ENCODE assay signal across 28 cellular contexts in genomic region chr16:50363656-50364055, GRCh38.
"Had no signal": no experiment of that assay in that cellular context is flagged by ENCODE, and none has a peak within 500 bp of the region (broad histone marks: within the 10 kb centered on the region; RNA-seq: fewer than 3 reads in every experiment).

No MANE protein-coding gene starts in this region.

- H3K4me3 Mint-ChIP-seq: activated CD4-positive, alpha-beta memory T cell treated with anti-CD3 and anti-CD28 coated beads, Interleukin-2, amount 10 ng/mL, durations not matched to agents 7 days and 5 days; activated CD4-positive, alpha-beta T cell treated with anti-CD3 and anti-CD28 coated beads for 36 hours; activated CD4-positive, alpha-beta T cell treated with anti-CD3 and anti-CD28 coated beads, Interleukin-2, amount 10 ng/mL, durations not matched to agents 24 days and 14 days; activated CD8-positive, alpha-beta memory T cell treated with anti-CD3 and anti-CD28 coated beads, Interleukin-2, amount 10 ng/mL, durations not matched to agents 7 days and 5 days; activated naive CD4-positive, alpha-beta T cell treated with anti-CD3 and anti-CD28 coated beads for 36 hours; activated naive CD8-positive, alpha-beta T cell; central memory CD8-positive, alpha-beta T cell; dendritic cell treated with granulocyte-macrophage colony-stimulating factor and Interleukin-4, amounts not matched to agents 40 ng/mL and 50 ng/mL, for 4 days; endodermal cell had no signal

- H3K27me3 ChIP-seq: brain microvascular endothelial cell, dorsolateral prefrontal cortex had no signal

- H3K27ac ChIP-seq: brain microvascular endothelial cell, coronary artery, dorsolateral prefrontal cortex had no signal

- H3K9me3 Mint-ChIP-seq: activated CD4-positive, alpha-beta memory T cell treated with anti-CD3 and anti-CD28 coated beads, Interleukin-2, amount 10 ng/mL, durations not matched to agents 7 days and 5 days; activated CD4-positive, alpha-beta T cell treated with anti-CD3 and anti-CD28 coated beads, Interleukin-2, amount 10 ng/mL, durations not matched to agents 24 days and 14 days; activated naive CD4-positive, alpha-beta T cell treated with anti-CD3 and anti-CD28 coated beads for 36 hours; activated T-helper 2 cell treated with anti-CD3 and anti-CD28 coated beads, Interferon-gamma antibody, Interleukin-2, Interleukin-4, amounts not matched to agents 10 μg/mL and 5 μg/mL and 100 μg/mL, durations not matched to agents 14 hours and 24 hours and 36 hours; central memory CD8-positive, alpha-beta T cell; dendritic cell treated with granulocyte-macrophage colony-stimulating factor and Interleukin-4, amounts not matched to agents 40 ng/mL and 50 ng/mL, for 4 days; endodermal cell had no signal

- H3K27ac Mint-ChIP-seq: activated CD4-positive, alpha-beta T cell treated with anti-CD3 and anti-CD28 coated beads for 36 hours; activated CD4-positive, alpha-beta T cell treated with anti-CD3 and anti-CD28 coated beads, Interleukin-2, amount 10 ng/mL, durations not matched to agents 24 days and 14 days; activated CD8-positive, alpha-beta memory T cell treated with anti-CD3 and anti-CD28 coated beads, Interleukin-2, amount 10 ng/mL, durations not matched to agents 7 days and 5 days; activated naive CD4-positive, alpha-beta T cell treated with anti-CD3 and anti-CD28 coated beads for 36 hours; activated naive CD8-positive, alpha-beta T cell; activated T-helper 2 cell treated with anti-CD3 and anti-CD28 coated beads, Interferon-gamma antibody, Interleukin-2, Interleukin-4, amounts not matched to agents 10 μg/mL and 5 μg/mL and 100 μg/mL, durations not matched to agents 14 hours and 24 hours and 36 hours; endodermal cell had no signal

- H3K4me3 ChIP-seq: coronary artery, dorsolateral prefrontal cortex had no signal

- ATAC-seq: activated CD4-positive, alpha-beta T cell treated with anti-CD3 and anti-CD28 coated beads for 36 hours; activated CD8-positive, alpha-beta memory T cell treated with anti-CD3 and anti-CD28 coated beads, Interleukin-2, amount 10 ng/mL, durations not matched to agents 7 days and 5 days; esophagus mucosa had no signal

- FAIRE-seq: astrocyte, bronchial epithelial cell, frontal cortex had no signal

- H3K27me3 Mint-ChIP-seq: activated CD4-positive, alpha-beta memory T cell treated with anti-CD3 and anti-CD28 coated beads, Interleukin-2, amount 10 ng/mL, durations not matched to agents 7 days and 5 days; activated CD4-positive, alpha-beta T cell treated with anti-CD3 and anti-CD28 coated beads for 36 hours; activated CD4-positive, alpha-beta T cell treated with anti-CD3 and anti-CD28 coated beads, Interleukin-2, amount 10 ng/mL, durations not matched to agents 24 days and 14 days; activated CD8-positive, alpha-beta memory T cell treated with anti-CD3 and anti-CD28 coated beads, Interleukin-2, amount 10 ng/mL, durations not matched to agents 7 days and 5 days; activated naive CD8-positive, alpha-beta T cell; central memory CD8-positive, alpha-beta T cell; dendritic cell treated with granulocyte-macrophage colony-stimulating factor and Interleukin-4, amounts not matched to agents 40 ng/mL and 50 ng/mL, for 4 days had no signal

- DNase-seq: activated CD4-positive, alpha-beta memory T cell treated with anti-CD3 and anti-CD28 coated beads, Interleukin-2, amount 10 ng/mL, durations not matched to agents 7 days and 5 days; activated CD4-positive, alpha-beta T cell treated with anti-CD3 and anti-CD28 coated beads for 36 hours; activated CD4-positive, alpha-beta T cell treated with anti-CD3 and anti-CD28 coated beads, Interleukin-2, amount 10 ng/mL, durations not matched to agents 24 days and 14 days; activated CD4-positive, CD25-positive, alpha-beta regulatory T cell; activated CD4-positive, CD25-positive, alpha-beta regulatory T cell treated with anti-CD3 and anti-CD28 coated beads, Interleukin-2, amount 50 U/mL, for 72 hours; activated CD8-positive, alpha-beta memory T cell treated with anti-CD3 and anti-CD28 coated beads, Interleukin-2, amount 10 ng/mL, durations not matched to agents 7 days and 5 days; activated CD8-positive, alpha-beta memory T cell treated with anti-CD3 and anti-CD28 coated beads, Interleukin-2, amount 50 U/mL, for 4 hours; activated effector memory CD4-positive, alpha-beta T cell treated with anti-CD3 and anti-CD28 coated beads, Interleukin-2, amount 50 U/mL, for 16 hours; activated naive CD4-positive, alpha-beta T cell treated with anti-CD3 and anti-CD28 coated beads for 36 hours; activated T-cell treated with anti-CD3 and anti-CD28 coated beads, Interleukin-2, amount 50 U/mL, for 1 hour; amniotic stem cell; anterior cingulate cortex; brain microvascular endothelial cell; dorsolateral prefrontal cortex; effector memory CD4-positive, alpha-beta T cell; endodermal cell; foreskin fibroblast; head of caudate nucleus; T-helper 2 cell had no signal
